ENCODE assay signal across 1 cellular context in genomic region chr9:673264-673965, GRCh38.
TF ChIP-seq lines count a peak whose summit lies in the region.

No MANE protein-coding gene starts in this region.

TF ChIP-seq in HepG2, 621 proteins besides CTCF, POLR2A, EP300 and RAD21 (continued from another document and continues in another):
- no peak for TF ChIP-seq ZNF597 (CRISPR knock-in tag; IDR thresholded peaks at IDR 0.05)
- no peak for TF ChIP-seq MAFG (CRISPR knock-in tag; IDR thresholded peaks at IDR 0.05)
- no peak for TF ChIP-seq ZNF672 (CRISPR knock-in tag; IDR thresholded peaks at IDR 0.05)
- TF ChIP-seq AFF4 (CRISPR knock-in tag; IDR thresholded peaks at IDR 0.05), result peak; percentile 29; the same call in 1 of the 2 replicates
- no peak for TF ChIP-seq CENPBD1 (CRISPR knock-in tag; IDR thresholded peaks at IDR 0.05; ENCODE audit: borderline replicate concordance, low read depth)
- TF ChIP-seq ZNF460 (CRISPR knock-in tag; IDR thresholded peaks at IDR 0.05; ENCODE audit: borderline replicate concordance), result no peak
- no peak for TF ChIP-seq ZNF318 (CRISPR knock-in tag; IDR thresholded peaks at IDR 0.05)
- no peak for TF ChIP-seq ZBTB1 (CRISPR knock-in tag; IDR thresholded peaks at IDR 0.05; ENCODE audit: borderline replicate concordance)
- TF ChIP-seq ZNF530 (CRISPR knock-in tag; IDR thresholded peaks at IDR 0.05; ENCODE audit: low read depth), result no peak
- no peak for TF ChIP-seq MYPOP (CRISPR knock-in tag; IDR thresholded peaks at IDR 0.05)
- no peak for TF ChIP-seq ZBTB49 (CRISPR knock-in tag; IDR thresholded peaks at IDR 0.05; ENCODE audit: borderline replicate concordance)
- no peak for TF ChIP-seq MXD4 (CRISPR knock-in tag; IDR thresholded peaks at IDR 0.05)
- TF ChIP-seq RBM39 (IDR thresholded peaks at IDR 0.05; ENCODE audit: low read depth, low read length, poor library complexity, severe bottlenecking), result no peak
- peak; percentile 40; the same call in 1 of the 2 replicates for TF ChIP-seq PHF21A (CRISPR knock-in tag; IDR thresholded peaks at IDR 0.05)
- TF ChIP-seq RAD51 (IDR thresholded peaks at IDR 0.05; ENCODE audit: borderline replicate concordance), result no peak
- no peak for TF ChIP-seq ZSCAN21 (CRISPR knock-in tag; IDR thresholded peaks at IDR 0.05; ENCODE audit: borderline replicate concordance)
- 0 out of 2 replicates have a peak, but pooled peaks have one; percentile 50 for TF ChIP-seq ZNF430 (CRISPR knock-in tag; IDR thresholded peaks at IDR 0.05)
- TF ChIP-seq THAP9 (CRISPR knock-in tag; IDR thresholded peaks at IDR 0.05; ENCODE audit: borderline replicate concordance), result no peak
- TF ChIP-seq ZNF264 (CRISPR knock-in tag; IDR thresholded peaks at IDR 0.05), result no peak; the same call in 1 of the 2 replicates
- no peak for TF ChIP-seq ZNF503 (CRISPR knock-in tag; IDR thresholded peaks at IDR 0.05)
- TF ChIP-seq HOXA5 (CRISPR knock-in tag; IDR thresholded peaks at IDR 0.05), result no peak
- no peak for TF ChIP-seq U2AF1 (optimal IDR thresholded peaks at IDR 0.05; ENCODE audit: low read depth, low read length)
- no peak for TF ChIP-seq ZNF547 (CRISPR knock-in tag; IDR thresholded peaks at IDR 0.05)
- TF ChIP-seq TEAD3 (CRISPR knock-in tag; optimal IDR thresholded peaks at IDR 0.05; ENCODE audit: borderline replicate concordance), result peak; percentile 30
- TF ChIP-seq ZNF816 (CRISPR knock-in tag; IDR thresholded peaks at IDR 0.05; ENCODE audit: borderline replicate concordance), result no peak
- peak; percentile 85 for TF ChIP-seq ZNF644 (CRISPR knock-in tag; IDR thresholded peaks at IDR 0.05; ENCODE audit: low read depth)
- TF ChIP-seq NFKBIZ (CRISPR knock-in tag; IDR thresholded peaks at IDR 0.05), result no peak
- TF ChIP-seq MED8 (CRISPR knock-in tag; IDR thresholded peaks at IDR 0.05; ENCODE audit: insufficient replicate concordance), result no peak
- TF ChIP-seq DPF2 (CRISPR knock-in tag; IDR thresholded peaks at IDR 0.05; ENCODE audit: borderline replicate concordance, low read depth), result peak; percentile 51; the same call in 1 of the 2 replicates
- TF ChIP-seq MAF1 (CRISPR knock-in tag; IDR thresholded peaks at IDR 0.05; ENCODE audit: borderline replicate concordance), result no peak
- TF ChIP-seq ISX (CRISPR knock-in tag; conservative IDR thresholded peaks at IDR 0.05), result no peak
- no peak for TF ChIP-seq ZBTB21 (CRISPR knock-in tag; IDR thresholded peaks at IDR 0.05)
- no peak for TF ChIP-seq ZSCAN31 (CRISPR knock-in tag; IDR thresholded peaks at IDR 0.05; ENCODE audit: low read depth)
- TF ChIP-seq ZNF275 (CRISPR knock-in tag; IDR thresholded peaks at IDR 0.05; ENCODE audit: borderline replicate concordance), result no peak
- no peak for TF ChIP-seq HNRNPLL (IDR thresholded peaks at IDR 0.05; ENCODE audit: low read depth, low read length, poor library complexity, severe bottlenecking)
- no peak for TF ChIP-seq NCOA1 (CRISPR knock-in tag; IDR thresholded peaks at IDR 0.05)
